8 cellular contexts compared by ENCODE assay signal in genomic region chr7:103148131-103148993, GRCh38. TPM values are rescaled to one million over a fixed set of nuclear protein-coding genes. Genes with fewer than 3 reads are reported as not detected.
DNase-seq lines count a peak whose midpoint lies in the region; ATAC-seq, FAIRE-seq and TF ChIP-seq lines count a peak whose summit lies in the region.

No MANE protein-coding gene starts in this region.

- in situ Hi-C loops in GM12878 (cut with MboI): no loop called here

- no peaks in the 10 kb centered on the region for H3K27me3 ChIP-seq in CD8-positive, alpha-beta memory T cell (ENCODE audit: insufficient read depth, low read length, poor library complexity, severe bottlenecking)
- no peaks in the 10 kb centered on the region for H3K27me3 ChIP-seq in GM12878 (replicated peaks in 1 of 2; ENCODE audit: control insufficient read depth in 2 of 2, insufficient read depth in 2 of 2, low read length in 1 of 2)

- H2AFZ ChIP-seq in GM12878 (ENCODE audit: control insufficient read depth, low read depth, low read length): peak overlapping the region; percentile 97

- no peaks in the 10 kb centered on the region for H4K20me1 ChIP-seq in GM12878 (ENCODE audit: control insufficient read depth, insufficient read depth)

- peak overlapping the region; percentile 70 for H3K4me2 ChIP-seq in GM12878 (ENCODE audit: control insufficient read depth, insufficient read depth)

- peak overlapping the region; percentile 92 to 99 (median 99) for H3K4me3 Mint-ChIP-seq in CD8-positive, alpha-beta memory T cell
- H3K4me3 Mint-ChIP-seq in IgD-negative memory B cell: peak overlapping the region; percentile 97 to 98 (median 98)

- ATAC-seq in GM12878 (no peak), HG02678 (IDR thresholded peaks at IDR 0.05; ENCODE audit: unreplicated experiment) (no peak)

- no peaks in the 10 kb centered on the region for H3K36me3 ChIP-seq in CD8-positive, alpha-beta memory T cell (ENCODE audit: insufficient read depth, low read length)
- no peaks in the 10 kb centered on the region for H3K36me3 ChIP-seq in GM12878 (ENCODE audit: control insufficient read depth in 2 of 2, insufficient read depth in 2 of 2, low read length in 1 of 2)

- no peak for DNase-seq in CD8-positive, alpha-beta memory T cell
- DNase-seq in GM12878 (ENCODE audit: low read depth, low spot score): peak; percentile 19
- DNase-seq in lung microvascular endothelial cell (ENCODE audit: low read depth in 2 of 2): peak; percentile 5 to 12
- DNase-seq in T-helper 9 cell: no peak
- DNase-seq in HCEC 1CT: no peak
- no peak for DNase-seq in MV-4-11 (lab: John Stamatoyannopoulos, UW)

- TSS peak; percentile 56 for BruUV-seq in GM12878 (replicated peaks; lab: Mats Ljungman, UMichigan)

- peaks cover 0 to 8% (median under 1%) of the 10 kb centered on the region in 3 donors for H3K36me3 Mint-ChIP-seq in CD8-positive, alpha-beta memory T cell
- H3K36me3 Mint-ChIP-seq in IgD-negative memory B cell: peaks cover 3% of the 10 kb centered on the region

- peaks cover 0 to 2% (median 0%) of the 10 kb centered on the region in 5 donors for H3K9me3 Mint-ChIP-seq in CD8-positive, alpha-beta memory T cell
- no peaks in the 10 kb centered on the region for H3K9me3 Mint-ChIP-seq in IgD-negative memory B cell

- CTCF ChIA-PET in CD8-positive, alpha-beta memory T cell (lab: Charles Lee): interaction anchor here (1.6 kb wide), 1 partner anchor 73 kb away, joined by 5 read pairs; the partner anchor contains the start of genes ARMC10 and FBXL13
- CTCF ChIA-PET in GM12878 (lab: Yijun Ruan, JAX): interaction anchor here (0.7 kb wide), 1 partner anchor 73 kb away, joined by 4 read pairs; the partner anchor contains the start of gene ARMC10

- peak overlapping the region; percentile 71 for H3K4me3 ChIP-seq in CD8-positive, alpha-beta memory T cell (ENCODE audit: low read length)
- H3K4me3 ChIP-seq in GM12878: peak overlapping the region; percentile 73

- peaks cover 35% of the 10 kb centered on the region for H3K79me2 ChIP-seq in GM12878 (ENCODE audit: control insufficient read depth, insufficient read depth, low read length)

- peak overlapping the region; percentile 79 to 98 (median 97) for H3K27ac Mint-ChIP-seq in CD8-positive, alpha-beta memory T cell
- peak overlapping the region; percentile 92 to 97 (median 93) for H3K27ac Mint-ChIP-seq in IgD-negative memory B cell

- peaks cover 0 to 1% of the 10 kb centered on the region in 2 donors for H3K27me3 Mint-ChIP-seq in CD8-positive, alpha-beta memory T cell
- no peaks in the 10 kb centered on the region for H3K27me3 Mint-ChIP-seq in IgD-negative memory B cell

- TF ChIP-seq POLR2A in GM12878 (IDR thresholded peaks at IDR 0.05; ENCODE audit: low read depth, low read length): no peak

- POLR2A ChIA-PET in CD8-positive, alpha-beta memory T cell (lab: Charles Lee): interaction anchor here (0.6 to 0.7 kb wide), 2 partner anchors 73 to 132 kb away, joined by 3 to 4 read pairs; no protein-coding TSS in a partner anchor
- POLR2A ChIA-PET in GM12878 (lab: Charles Lee): interaction anchor here (0.9 to 3.2 kb wide), 2 partner anchors 10 to 73 kb away, joined by 3 to 17 read pairs; partner anchors contain the start of genes ARMC10 and FBXL13

- intact Hi-C loops in GM12878 (cut with micrococcal nuclease; ENCODE audit: unreplicated experiment): loop anchor here (2.0 to 10.0 kb wide), 3 partner anchors 74 to 196 kb away; partner anchors contain the start of genes ARMC10, DNAJC2, FBXL13 and PSMC2

- no peak for TF ChIP-seq CTCF in GM12878 (IDR thresholded peaks at IDR 0.05 in 2 of 3, conservative IDR thresholded peaks at IDR 0.05 in 1 of 3; ENCODE audit: control insufficient read depth in 2 of 3, extremely low read depth in 1 of 3, insufficient read depth in 1 of 3, low read depth in 3 of 3, low read length in 3 of 3)

- peak overlapping the region; percentile 69 for H3K27ac ChIP-seq in CD8-positive, alpha-beta memory T cell (ENCODE audit: low read depth, low read length)
- H3K27ac ChIP-seq in GM12878 (ENCODE audit: control insufficient read depth, insufficient read depth): peak overlapping the region; percentile 98

- TF ChIP-seq RAD21 in GM12878 (IDR thresholded peaks at IDR 0.05; ENCODE audit: insufficient read depth, low read depth, low read length): no peak

- FAIRE-seq in GM12878 (lab: Jason Lieb, UNC): no peak

- no peak for TF ChIP-seq EP300 in GM12878 (IDR thresholded peaks at IDR 0.05; ENCODE audit: borderline replicate concordance in 1 of 2, control insufficient read depth in 1 of 2, low read depth in 2 of 2, low read length in 2 of 2)

- H3K4me1 Mint-ChIP-seq in CD8-positive, alpha-beta memory T cell: peaks cover 35 to 56% (median 54%) of the 10 kb centered on the region in 3 donors
- peaks cover 23 to 48% (median 27%) of the 10 kb centered on the region in 3 donors for H3K4me1 Mint-ChIP-seq in IgD-negative memory B cell

- SMC1A ChIA-PET in GM12878 (lab: Charles Lee; ENCODE audit: uncharacterized antibody, unreplicated experiment): interaction anchor here (1.3 kb wide), 1 partner anchor 73 kb away, joined by 4 read pairs; the partner anchor contains the start of gene ARMC10

- WGBS in GM12878 (ENCODE audit: insufficient coverage, insufficient replicate concordance, low lambda C conversion rate, missing lambda C conversion rate): 4% methylated on average over 13 of the region's 13 CpGs

- H3K9me3 ChIP-seq in CD8-positive, alpha-beta memory T cell (ENCODE audit: low read length): no peaks in the 10 kb centered on the region
- H3K9me3 ChIP-seq in GM12878 (replicated peaks; ENCODE audit: control insufficient read depth, insufficient read depth, low read length): no peaks in the 10 kb centered on the region

- RAD21 ChIA-PET in GM12878 (lab: Charles Lee; ENCODE audit: unreplicated experiment): interaction anchor here (0.6 to 2.8 kb wide), 3 partner anchors 73 to 1836 kb away, joined by 3 to 15 read pairs (median 5); partner anchors contain the start of genes ARMC10 and FBXL13

- H3K9ac ChIP-seq in GM12878 (ENCODE audit: control insufficient read depth, insufficient read depth, low read length): peak overlapping the region; percentile 97

- peaks cover 21% of the 10 kb centered on the region for H3K4me1 ChIP-seq in CD8-positive, alpha-beta memory T cell (ENCODE audit: insufficient read depth, low read length)
- H3K4me1 ChIP-seq in GM12878 (ENCODE audit: control insufficient read depth, insufficient read depth, low read length): peaks cover 3% of the 10 kb centered on the region; the same call in 1 of the 2 replicates

TF ChIP-seq in GM12878, 131 proteins besides CTCF, POLR2A, EP300 and RAD21 (continues in another document):
- no peak for TF ChIP-seq ZZZ3 (IDR thresholded peaks at IDR 0.05; ENCODE audit: control insufficient read depth, insufficient read length, low read depth)
- TF ChIP-seq WRNIP1 (IDR thresholded peaks at IDR 0.05; ENCODE audit: borderline replicate concordance, low read depth, low read length): no peak
- TF ChIP-seq TAF1 (IDR thresholded peaks at IDR 0.05; ENCODE audit: borderline replicate concordance, low read depth, low read length): no peak
- TF ChIP-seq ATF2 (IDR thresholded peaks at IDR 0.05; ENCODE audit: low read length): no peak
- no peak for TF ChIP-seq NKRF (conservative IDR thresholded peaks at IDR 0.05)
- no peak for TF ChIP-seq SMAD1 (IDR thresholded peaks at IDR 0.05; ENCODE audit: low read depth, partially characterized antibody)

RNA-seq across cellular contexts. Expression of gene NAPEPLD, which starts 0.5 kb away (rescaled TPM):
- total RNA-seq in CD8-positive, alpha-beta memory T cell: 1 to 10 TPM; 8.4 to 8.5 TPM
- 7.6 TPM for polyA plus RNA-seq in CD8-positive, alpha-beta memory T cell
- 8.0 TPM for polyA plus RNA-seq in IgD-negative memory B cell
- total RNA-seq in GM12878 (2013; cell fraction: nucleolus; rRNA removed): 51.7 and 52.4 TPM in 2 replicates
- total RNA-seq in GM12878 (2014; rRNA removed): 7.9 and 8.8 TPM in 2 replicates
- total RNA-seq in GM12878 (2014; rRNA removed; fragmentation: Illumina TruSeq; extraction: Trizol): 7.3 and 7.6 TPM in 2 replicates
- total RNA-seq in GM12878 (2021): 8.2 and 8.7 TPM in 2 replicates
- polyA plus RNA-seq in GM12878 (2011; ENCODE audit: low read depth): 2.1 TPM
- polyA plus RNA-seq in GM12878 (2011; rRNA removed): 11.8 and 15.5 TPM in 2 replicates
- 4.2 and 4.9 TPM in 2 replicates for polyA plus RNA-seq in GM12878 (2011; cell fraction: cytosol; rRNA removed)
- 14.3 and 17.3 TPM in 2 replicates for polyA plus RNA-seq in GM12878 (2011; cell fraction: nucleus; rRNA removed)
- 3.5 and 4.6 TPM in 2 replicates for polyA plus RNA-seq in GM12878 (2012)
- polyA plus RNA-seq in GM12878 (2014; fragmentation: Illumina TruSeq; extraction: Trizol): 10.3 and 12.4 TPM in 2 replicates
- polyA plus RNA-seq in GM12878 (2014; fragmentation: Nextera tagmentation; extraction: Ambion mirVana): 1 to 10 TPM; 6.0 to 8.5 TPM
- 6.6 and 9.2 TPM in 2 replicates for polyA plus RNA-seq in GM12878 (2014; rRNA removed)
- polyA plus RNA-seq in GM12878 (2016; fragmentation: Nextera tagmentation; extraction: Ambion mirVana): 10 to 100 TPM; 13.9 to 16.2 TPM
- polyA minus RNA-seq in GM12878 (2011; rRNA and poly(A)+ RNA removed): 9.6 and 11.6 TPM in 2 replicates
- polyA minus RNA-seq in GM12878 (2011; cell fraction: cytosol; rRNA and poly(A)+ RNA removed): 3.1 and 4.3 TPM in 2 replicates
- polyA minus RNA-seq in GM12878 (2011; cell fraction: nucleus; rRNA and poly(A)+ RNA removed): 14.4 and 20.3 TPM in 2 replicates
- total RNA-seq in lung microvascular endothelial cell: 2.4 and 3.0 TPM in 2 replicates

Comparison
In these comparisons a context has a peak if more than half of its experiments do, and no peak if none do; other contexts are left out.
1. DNase-seq: peak in GM12878 (single experiment) and lung microvascular endothelial cell (2 of 2); none in CD8-positive, alpha-beta memory T cell (0 of 5), T-helper 9 cell (single experiment), HCEC 1CT (single experiment) and MV-4-11 (single experiment).